1 cellular context compared by ENCODE assay signal in the genomic region with DNA sequence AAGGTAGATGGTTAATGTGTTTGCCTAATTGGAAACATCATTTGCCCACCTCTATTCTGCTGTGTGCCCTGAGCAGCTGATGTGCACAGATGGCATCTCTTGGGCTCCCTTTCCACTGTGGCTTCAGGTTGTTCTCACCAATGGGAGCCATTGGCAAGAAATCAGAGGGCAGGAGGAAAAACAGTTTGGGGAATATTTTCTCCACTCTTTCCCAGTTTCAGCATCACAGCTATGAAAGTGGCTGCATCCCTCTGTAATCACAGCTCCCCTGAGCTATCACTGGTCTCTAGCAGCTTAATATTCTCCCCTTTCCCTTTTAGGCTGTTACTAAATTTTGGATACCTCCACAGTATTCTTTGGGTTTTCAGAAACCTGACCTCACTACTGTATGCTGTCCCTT.
TF ChIP-seq lines count a peak whose summit lies in the region.

No MANE protein-coding gene starts in this region.

TF ChIP-seq in GM23338, 12 proteins besides CTCF, POLR2A, EP300 and RAD21 (continued from another document):
- TF ChIP-seq, protein P1, sequence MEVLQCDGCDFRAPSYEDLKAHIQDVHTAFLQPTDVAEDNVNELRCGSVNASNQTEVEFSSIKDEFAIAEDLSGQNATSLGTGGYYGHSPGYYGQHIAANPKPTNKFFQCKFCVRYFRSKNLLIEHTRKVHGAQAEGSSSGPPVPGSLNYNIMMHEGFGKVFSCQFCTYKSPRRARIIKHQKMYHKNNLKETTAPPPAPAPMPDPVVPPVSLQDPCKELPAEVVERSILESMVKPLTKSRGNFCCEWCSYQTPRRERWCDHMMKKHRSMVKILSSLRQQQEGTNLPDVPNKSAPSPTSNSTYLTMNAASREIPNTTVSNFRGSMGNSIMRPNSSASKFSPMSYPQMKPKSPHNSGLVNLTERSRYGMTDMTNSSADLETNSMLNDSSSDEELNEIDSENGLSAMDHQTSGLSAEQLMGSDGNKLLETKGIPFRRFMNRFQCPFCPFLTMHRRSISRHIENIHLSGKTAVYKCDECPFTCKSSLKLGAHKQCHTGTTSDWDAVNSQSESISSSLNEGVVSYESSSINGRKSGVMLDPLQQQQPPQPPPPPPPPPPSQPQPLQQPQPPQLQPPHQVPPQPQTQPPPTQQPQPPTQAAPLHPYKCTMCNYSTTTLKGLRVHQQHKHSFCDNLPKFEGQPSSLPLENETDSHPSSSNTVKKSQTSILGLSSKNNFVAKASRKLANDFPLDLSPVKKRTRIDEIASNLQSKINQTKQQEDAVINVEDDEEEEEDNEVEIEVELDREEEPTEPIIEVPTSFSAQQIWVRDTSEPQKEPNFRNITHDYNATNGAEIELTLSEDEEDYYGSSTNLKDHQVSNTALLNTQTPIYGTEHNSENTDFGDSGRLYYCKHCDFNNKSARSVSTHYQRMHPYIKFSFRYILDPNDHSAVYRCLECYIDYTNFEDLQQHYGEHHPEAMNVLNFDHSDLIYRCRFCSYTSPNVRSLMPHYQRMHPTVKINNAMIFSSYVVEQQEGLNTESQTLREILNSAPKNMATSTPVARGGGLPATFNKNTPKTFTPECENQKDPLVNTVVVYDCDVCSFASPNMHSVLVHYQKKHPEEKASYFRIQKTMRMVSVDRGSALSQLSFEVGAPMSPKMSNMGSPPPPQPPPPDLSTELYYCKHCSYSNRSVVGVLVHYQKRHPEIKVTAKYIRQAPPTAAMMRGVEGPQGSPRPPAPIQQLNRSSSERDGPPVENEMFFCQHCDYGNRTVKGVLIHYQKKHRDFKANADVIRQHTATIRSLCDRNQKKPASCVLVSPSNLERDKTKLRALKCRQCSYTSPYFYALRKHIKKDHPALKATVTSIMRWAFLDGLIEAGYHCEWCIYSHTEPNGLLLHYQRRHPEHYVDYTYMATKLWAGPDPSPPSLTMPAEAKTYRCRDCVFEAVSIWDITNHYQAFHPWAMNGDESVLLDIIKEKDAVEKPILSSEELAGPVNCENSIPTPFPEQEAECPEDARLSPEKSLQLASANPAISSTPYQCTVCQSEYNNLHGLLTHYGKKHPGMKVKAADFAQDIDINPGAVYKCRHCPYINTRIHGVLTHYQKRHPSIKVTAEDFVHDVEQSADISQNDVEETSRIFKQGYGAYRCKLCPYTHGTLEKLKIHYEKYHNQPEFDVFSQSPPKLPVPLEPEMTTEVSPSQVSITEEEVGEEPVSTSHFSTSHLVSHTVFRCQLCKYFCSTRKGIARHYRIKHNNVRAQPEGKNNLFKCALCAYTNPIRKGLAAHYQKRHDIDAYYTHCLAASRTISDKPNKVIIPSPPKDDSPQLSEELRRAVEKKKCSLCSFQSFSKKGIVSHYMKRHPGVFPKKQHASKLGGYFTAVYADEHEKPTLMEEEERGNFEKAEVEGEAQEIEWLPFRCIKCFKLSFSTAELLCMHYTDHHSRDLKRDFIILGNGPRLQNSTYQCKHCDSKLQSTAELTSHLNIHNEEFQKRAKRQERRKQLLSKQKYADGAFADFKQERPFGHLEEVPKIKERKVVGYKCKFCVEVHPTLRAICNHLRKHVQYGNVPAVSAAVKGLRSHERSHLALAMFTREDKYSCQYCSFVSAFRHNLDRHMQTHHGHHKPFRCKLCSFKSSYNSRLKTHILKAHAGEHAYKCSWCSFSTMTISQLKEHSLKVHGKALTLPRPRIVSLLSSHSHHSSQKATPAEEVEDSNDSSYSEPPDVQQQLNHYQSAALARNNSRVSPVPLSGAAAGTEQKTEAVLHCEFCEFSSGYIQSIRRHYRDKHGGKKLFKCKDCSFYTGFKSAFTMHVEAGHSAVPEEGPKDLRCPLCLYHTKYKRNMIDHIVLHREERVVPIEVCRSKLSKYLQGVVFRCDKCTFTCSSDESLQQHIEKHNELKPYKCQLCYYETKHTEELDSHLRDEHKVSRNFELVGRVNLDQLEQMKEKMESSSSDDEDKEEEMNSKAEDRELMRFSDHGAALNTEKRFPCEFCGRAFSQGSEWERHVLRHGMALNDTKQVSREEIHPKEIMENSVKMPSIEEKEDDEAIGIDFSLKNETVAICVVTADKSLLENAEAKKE (CRISPR knock-in tag; IDR thresholded peaks at IDR 0.05): no peak
- TF ChIP-seq, protein P2, sequence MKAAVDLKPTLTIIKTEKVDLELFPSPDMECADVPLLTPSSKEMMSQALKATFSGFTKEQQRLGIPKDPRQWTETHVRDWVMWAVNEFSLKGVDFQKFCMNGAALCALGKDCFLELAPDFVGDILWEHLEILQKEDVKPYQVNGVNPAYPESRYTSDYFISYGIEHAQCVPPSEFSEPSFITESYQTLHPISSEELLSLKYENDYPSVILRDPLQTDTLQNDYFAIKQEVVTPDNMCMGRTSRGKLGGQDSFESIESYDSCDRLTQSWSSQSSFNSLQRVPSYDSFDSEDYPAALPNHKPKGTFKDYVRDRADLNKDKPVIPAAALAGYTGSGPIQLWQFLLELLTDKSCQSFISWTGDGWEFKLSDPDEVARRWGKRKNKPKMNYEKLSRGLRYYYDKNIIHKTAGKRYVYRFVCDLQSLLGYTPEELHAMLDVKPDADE (IDR thresholded peaks at IDR 0.05): no peak
TF ChIP-seq in GM23338: peak in this region for 0.
